ENCODE assay signal across 24 cellular contexts in the genomic region with DNA sequence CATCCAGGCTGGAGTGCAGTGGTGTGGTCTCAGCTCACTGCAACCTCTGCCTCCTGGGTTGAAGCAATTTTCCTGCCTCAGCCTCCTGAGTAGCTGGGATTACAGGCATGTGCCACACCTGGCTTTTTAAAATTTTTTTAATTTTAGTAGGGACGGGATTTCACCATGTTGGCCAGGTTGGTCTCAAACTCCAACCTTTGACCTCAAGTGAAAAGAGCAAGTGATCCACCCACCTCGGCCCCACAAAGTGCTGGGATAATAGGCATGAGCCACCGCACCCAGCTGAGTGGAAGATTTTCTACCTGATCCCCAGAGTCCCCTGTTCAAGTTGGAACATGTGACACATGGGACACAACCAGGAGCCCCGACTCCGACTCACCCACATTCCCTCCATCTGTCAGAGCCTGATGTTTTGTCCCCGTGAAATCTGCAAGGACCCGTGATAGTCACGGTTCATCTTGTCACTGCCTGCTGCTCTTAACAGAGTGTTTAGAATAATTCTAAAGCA.
"Had no signal": no experiment of that assay in that cellular context is flagged by ENCODE, and none has a peak within 500 bp of the region (broad histone marks: within the 10 kb centered on the region; RNA-seq: fewer than 3 reads in every experiment).

No MANE protein-coding gene starts in this region.

- H3K4me1 ChIP-seq: gastrocnemius medialis had no signal

- H3K27me3 ChIP-seq: adrenal gland, gastrocnemius medialis, neutrophil, right lobe of liver had no signal

- H3K9me3 ChIP-seq: adrenal gland, gastrocnemius medialis, neutrophil, right lobe of liver had no signal

- H3K4me3 ChIP-seq: adrenal gland, gastrocnemius medialis, right lobe of liver had no signal

- ATAC-seq: stimulated activated memory B cell treated with anti-CD40 and anti-IgM and Interleukin-4, amounts not matched to agents 10 μg/mL and 1 μg/mL and 100 μg/mL, for 72 hours had no signal

- DNase-seq: activated effector memory CD4-positive, alpha-beta T cell treated with Interleukin-2 at 50 U/mL for 16 hours; activated naive CD4-positive, alpha-beta T cell treated with Interleukin-2 at 50 U/mL for 16 hours; activated naive CD8-positive, alpha-beta T cell treated with anti-CD3 and anti-CD28 coated beads for 36 hours; activated T-cell treated with anti-CD3 and anti-CD28 coated beads for 4 hours; activated T-cell treated with anti-CD3 and anti-CD28 coated beads, Interleukin-2, amount 50 U/mL, for 72 hours; caudate nucleus; dermis blood vessel endothelial cell; effector CD4-positive, alpha-beta T cell; gastrocnemius medialis; glutamatergic neuron; islet precursor cell; left ventricle myocardium superior; mammary epithelial cell; naive B cell; nephron progenitor cell; right lobe of liver; stimulated activated CD4-positive, alpha-beta T cell treated with anti-CD3 and anti-CD28 coated beads, Interleukin-12 subunit alpha, Interleukin-12 subunit beta, amount 100 ng/mL, for 4 hours; stimulated activated CD4-positive, alpha-beta T cell treated with anti-CD3 and anti-CD28 coated beads, Interleukin-4, amount 100 ng/mL, for 1 hour; stimulated activated naive CD8-positive, alpha-beta T cell treated with anti-CD3 and anti-CD28 coated beads, Interleukin-15, amount 100 ng/mL, for 72 hours; SW 1271; T1000 had no signal

- H3K27ac ChIP-seq: neutrophil, right lobe of liver had no signal
